ENCODE assay signal across 8 cellular contexts in genomic region chr7:134513169-134513752, GRCh38. TPM values are rescaled to one million over a fixed set of nuclear protein-coding genes. Genes with fewer than 3 reads are reported as not detected.
A peak's percentile ranks its signal among the peaks of the same experiment; 100 is the strongest.
DNase-seq lines count a peak whose midpoint lies in the region; ATAC-seq and TF ChIP-seq lines count a peak whose summit lies in the region.

No MANE protein-coding gene starts in this region.

- WGBS in adrenal gland, 4 donors = 40 to 48% (median 45%) methylated on average over 9 of the region's 9 CpGs
- 46% methylated on average over 9 of the region's 9 CpGs for WGBS in smooth muscle cell (ENCODE audit: low lambda C conversion rate)

- H3K9me2 ChIP-seq in OCI-LY1 (ENCODE audit: low read depth, low read length) = no peaks in the 10 kb centered on the region

- no peak overlapping the region for H3K27ac ChIP-seq in OCI-LY1 (ENCODE audit: low read depth, low read length, poor library complexity, severe bottlenecking)
- no peak overlapping the region for H3K27ac ChIP-seq in adrenal gland
- no peak overlapping the region for H3K27ac ChIP-seq in smooth muscle cell (ENCODE audit: low read depth)

- no peak overlapping the region for H2AFZ ChIP-seq in OCI-LY1 (ENCODE audit: low read length)
- no peak overlapping the region for H2AFZ ChIP-seq in smooth muscle cell (ENCODE audit: low read depth)

- ATAC-seq in HG02678 (IDR thresholded peaks at IDR 0.05; ENCODE audit: unreplicated experiment) (peak; percentile 43), left ventricle myocardium superior (peak; percentile 77), HG03135 (IDR thresholded peaks at IDR 0.05; ENCODE audit: unreplicated experiment) (no peak)

- H3K79me2 ChIP-seq in OCI-LY1 (ENCODE audit: insufficient read depth, low read length) (no peaks in the 10 kb centered on the region), smooth muscle cell (ENCODE audit: low read depth) (no peaks in the 10 kb centered on the region)

- no peak for TF ChIP-seq POLR2A in adrenal gland (IDR thresholded peaks at IDR 0.05)

- H3K36me3 ChIP-seq in OCI-LY1 (ENCODE audit: insufficient read depth, low read length) (no peaks in the 10 kb centered on the region), adrenal gland (replicated peaks in 1 of 2) (no peaks in the 10 kb centered on the region), smooth muscle cell (ENCODE audit: low read depth) (no peaks in the 10 kb centered on the region)

- H3K4me2 ChIP-seq in OCI-LY1 (ENCODE audit: low read length) (no peak overlapping the region), smooth muscle cell (no peak overlapping the region)

- H3K9ac ChIP-seq in OCI-LY1 (ENCODE audit: low read length) (no peak overlapping the region), smooth muscle cell (ENCODE audit: low read depth) (no peak overlapping the region)

- H3K27me3 ChIP-seq in OCI-LY1 (ENCODE audit: insufficient read depth, low read length) (no peaks in the 10 kb centered on the region), adrenal gland (no peaks in the 10 kb centered on the region), smooth muscle cell (ENCODE audit: low read depth) (no peaks in the 10 kb centered on the region)

- H3K4me3 ChIP-seq in OCI-LY1 (ENCODE audit: low read depth, low read length, poor library complexity, severe bottlenecking) (no peak overlapping the region), adrenal gland (no peak overlapping the region), smooth muscle cell (no peak overlapping the region)

- no peaks in the 10 kb centered on the region for H3K4me1 ChIP-seq in OCI-LY1 (ENCODE audit: insufficient read depth, low read length, severe bottlenecking)
- peaks cover 0 to 4% of the 10 kb centered on the region in 2 donors for H3K4me1 ChIP-seq in adrenal gland (replicated peaks in 1 of 2)
- no peaks in the 10 kb centered on the region for H3K4me1 ChIP-seq in smooth muscle cell (ENCODE audit: low read depth)

- H4K20me1 ChIP-seq in OCI-LY1 (ENCODE audit: insufficient read depth, low read length) (no peaks in the 10 kb centered on the region), smooth muscle cell (ENCODE audit: low read depth) (no peaks in the 10 kb centered on the region)

- intact Hi-C loops in adrenal gland (cut with DNase I) (loop anchor here in 1 of 2 donors (2.0 kb wide), 1 partner anchor 80 kb away; no protein-coding TSS in a partner anchor), left ventricle myocardium superior (cut with micrococcal nuclease) (loop anchor here (2.0 kb wide), 1 partner anchor 80 kb away; no protein-coding TSS in a partner anchor)

- H3K9me3 ChIP-seq in OCI-LY1 (ENCODE audit: low read length) (no peaks in the 10 kb centered on the region), adrenal gland (replicated peaks in 1 of 3) (no peaks in the 10 kb centered on the region), smooth muscle cell (replicated peaks; ENCODE audit: low read depth) (no peaks in the 10 kb centered on the region)

- H3F3A ChIP-seq in OCI-LY1 (ENCODE audit: insufficient read depth, low read length) = no peaks in the 10 kb centered on the region
- H3F3A ChIP-seq in smooth muscle cell (ENCODE audit: low read depth) = no peaks in the 10 kb centered on the region

- DNase-seq in NCI-H146 (lab: John Stamatoyannopoulos, UW) (peak; percentile 4), NCI-H146 treated with DMSO at 0.1 percent for 48 hours (lab: John Stamatoyannopoulos, UW; ENCODE audit: unreplicated experiment) (no peak), adrenal gland (peak; percentile 53 to 81 (median 69)), left ventricle myocardium superior (peak; percentile 46), smooth muscle cell (lab: John Stamatoyannopoulos, UW; ENCODE audit: unreplicated experiment) (no peak)

- peak; percentile 81 for TF ChIP-seq CTCF in OCI-LY1 (IDR thresholded peaks at IDR 0.05; ENCODE audit: low read length)
- TF ChIP-seq CTCF in adrenal gland (IDR thresholded peaks at IDR 0.05) = peak; percentile 69 to 96 (median 89)
- TF ChIP-seq CTCF in smooth muscle cell (IDR thresholded peaks at IDR 0.05; ENCODE audit: borderline replicate concordance, insufficient read depth, poor library complexity, severe bottlenecking) = peak; percentile 66

RNA-seq across cellular contexts. Expression of gene AKR1B10, which starts 14.1 kb away (rescaled TPM):
- total RNA-seq in adrenal gland (10 to 100 TPM in 2 of 8 donors, 1 to 10 TPM in 5, not detected in 1; 1.3 to 26.8 (median 7.9) TPM), left ventricle myocardium superior (0.45 TPM), smooth muscle cell (0.54 TPM in 1 of 2 replicates, not detected in the other)
- polyA plus RNA-seq in adrenal gland (1 to 10 TPM; 1.7 to 2.9 (median 2.5) TPM), smooth muscle cell (0.93 TPM in 1 of 2 replicates, not detected in the other)

RNA-seq across cellular contexts. Expression of gene AKR1B15, which starts 35.6 kb away (rescaled TPM):
- under 1 TPM in 5 of 8 donors, not detected in 3; 0.19 to 0.55 (median 0.28) TPM for total RNA-seq in adrenal gland
- polyA plus RNA-seq in adrenal gland = under 1 TPM in 1 of 3 donors, not detected in 2; 0.03 TPM
- total RNA-seq in left ventricle myocardium superior = not detected
- 0.40 and 0.81 TPM in 2 replicates for total RNA-seq in smooth muscle cell
- polyA plus RNA-seq in smooth muscle cell = 0.43 and 0.51 TPM in 2 replicates

RNA-seq across cellular contexts. Expression of gene AKR1B1, which starts 54.4 kb away (rescaled TPM):
- 1,000 to 10,000 TPM; 1,560 to 4,669 (median 4,059) TPM for total RNA-seq in adrenal gland
- polyA plus RNA-seq in adrenal gland = 1,000 to 10,000 TPM; 1,140 to 3,530 (median 1,408) TPM
- total RNA-seq in left ventricle myocardium superior = 230 TPM
- 58.6 and 75.7 TPM in 2 replicates for total RNA-seq in smooth muscle cell
- 122 and 127 TPM in 2 replicates for polyA plus RNA-seq in smooth muscle cell

Comparison
In these comparisons a context has a peak if more than half of its experiments do, and no peak if none do; other contexts are left out.
1. DNase-seq: peak in NCI-H146 (single experiment), adrenal gland (7 of 7) and left ventricle myocardium superior (single experiment); none in NCI-H146 treated with DMSO at 0.1 percent for 48 hours (single experiment) and smooth muscle cell (single experiment).
2. Peak in every context shown above with its lines, with median percentiles within 50 percentile points of each other: CTCF ChIP-seq.